ENCODE assay signal across 31 cellular contexts in genomic region chr3:173008978-173009377, GRCh38.
"Had no signal": no experiment of that assay in that cellular context is flagged by ENCODE, and none has a peak within 500 bp of the region (broad histone marks: within the 10 kb centered on the region; RNA-seq: fewer than 3 reads in every experiment).

No MANE protein-coding gene starts in this region.

- H3K27me3 ChIP-seq: brain microvascular endothelial cell, SJCRH30 had no signal

- H3K27me3 Mint-ChIP-seq: activated CD4-positive, alpha-beta T cell treated with anti-CD3 and anti-CD28 coated beads, Interleukin-2, amount 10 ng/mL, durations not matched to agents 24 days and 14 days; activated CD8-positive, alpha-beta T cell treated with anti-CD3 and anti-CD28 coated beads for 36 hours; activated T-helper 17 cell treated with anti-CD3 and anti-CD28 coated beads, Interleukin-2, amount 50 U/mL, for 72 hours had no signal

- H3K9me3 ChIP-seq: MG63, SJCRH30 had no signal

- H3K27ac ChIP-seq: brain microvascular endothelial cell, SJCRH30, SK-N-MC, WERI-Rb-1 had no signal

- H3K9me3 Mint-ChIP-seq: activated CD4-positive, alpha-beta T cell treated with anti-CD3 and anti-CD28 coated beads, Interleukin-2, amount 10 ng/mL, durations not matched to agents 24 days and 14 days; activated CD8-positive, alpha-beta T cell treated with anti-CD3 and anti-CD28 coated beads for 36 hours; activated naive CD8-positive, alpha-beta T cell treated with anti-CD3 and anti-CD28 coated beads for 36 hours; activated T-cell treated with anti-CD3 and anti-CD28 coated beads, Interleukin-2, amount 50 U/mL, for 72 hours; activated T-helper 17 cell treated with anti-CD3 and anti-CD28 coated beads, Interleukin-2, amount 50 U/mL, for 72 hours had no signal

- H3K27ac Mint-ChIP-seq: activated CD4-positive, alpha-beta T cell treated with anti-CD3 and anti-CD28 coated beads, Interleukin-2, amount 10 ng/mL, durations not matched to agents 24 days and 14 days; activated CD8-positive, alpha-beta T cell treated with anti-CD3 and anti-CD28 coated beads for 36 hours; activated naive CD8-positive, alpha-beta T cell treated with anti-CD3 and anti-CD28 coated beads for 36 hours; activated T-cell treated with anti-CD3 and anti-CD28 coated beads, Interleukin-2, amount 50 U/mL, for 72 hours; activated T-helper 17 cell treated with anti-CD3 and anti-CD28 coated beads, Interleukin-2, amount 50 U/mL, for 72 hours had no signal

- ATAC-seq: activated CD8-positive, alpha-beta T cell treated with anti-CD3 and anti-CD28 coated beads for 36 hours; activated T-cell treated with anti-CD3 and anti-CD28 coated beads, Interleukin-2, amount 50 U/mL, for 72 hours had no signal

- H3K4me1 ChIP-seq: SJCRH30 had no signal

- H3K4me1 Mint-ChIP-seq: activated CD4-positive, alpha-beta T cell treated with anti-CD3 and anti-CD28 coated beads, Interleukin-2, amount 10 ng/mL, durations not matched to agents 24 days and 14 days; activated naive CD8-positive, alpha-beta T cell treated with anti-CD3 and anti-CD28 coated beads for 36 hours; activated T-helper 17 cell treated with anti-CD3 and anti-CD28 coated beads, Interleukin-2, amount 50 U/mL, for 72 hours had no signal

- DNase-seq: activated CD4-positive, alpha-beta T cell treated with anti-CD3 and anti-CD28 coated beads, Interleukin-2, amount 10 ng/mL, durations not matched to agents 24 days and 14 days; activated CD4-positive, alpha-beta T cell treated with anti-CD3 and anti-CD28 coated beads, Interleukin-2, amount 50 U/mL, for 4 hours; activated CD8-positive, alpha-beta T cell treated with anti-CD3 and anti-CD28 coated beads for 36 hours; activated effector memory CD4-positive, alpha-beta T cell treated with anti-CD3 and anti-CD28 coated beads, Interleukin-2, amount 50 U/mL, for 16 hours; activated naive CD4-positive, alpha-beta T cell; activated naive CD4-positive, alpha-beta T cell treated with anti-CD3 and anti-CD28 coated beads, Interleukin-2, amount 50 U/mL, for 16 hours; activated naive CD8-positive, alpha-beta T cell treated with anti-CD3 and anti-CD28 coated beads for 36 hours; activated T-cell treated with anti-CD3 and anti-CD28 coated beads, Interleukin-2, amount 50 U/mL, for 1 hour; activated T-cell treated with anti-CD3 and anti-CD28 coated beads, Interleukin-2, amount 50 U/mL, for 72 hours; amniotic stem cell; aorta; brain microvascular endothelial cell; central memory CD4-positive, alpha-beta T cell; Kasumi-1; MG63; NCI-H1048; NCI-H1105 treated with DMSO at 0.1 percent for 48 hours; NCI-H1436; NCI-H1694; NCI-H1930; NCI-H2171 treated with DMSO at 0.1 percent for 48 hours; NCI-H345; NCI-H524 treated with DMSO at 0.1 percent for 48 hours; NCI-H748 treated with DMSO at 0.1 percent for 48 hours; NK-92 treated with Interleukin-12 subunit alpha and Interleukin-12 subunit beta, amount 100 ng/mL, for 24 hours; Right ventricle myocardium superior; SJCRH30; T1000; WERI-Rb-1 had no signal

- H3K36me3 Mint-ChIP-seq: activated naive CD8-positive, alpha-beta T cell treated with anti-CD3 and anti-CD28 coated beads for 36 hours had no signal

- H3K4me3 ChIP-seq: MG63, SJCRH30, SK-N-MC had no signal

- H3K4me3 Mint-ChIP-seq: activated CD4-positive, alpha-beta T cell treated with anti-CD3 and anti-CD28 coated beads, Interleukin-2, amount 10 ng/mL, durations not matched to agents 24 days and 14 days; activated CD8-positive, alpha-beta T cell treated with anti-CD3 and anti-CD28 coated beads for 36 hours; activated naive CD8-positive, alpha-beta T cell treated with anti-CD3 and anti-CD28 coated beads for 36 hours; activated T-cell treated with anti-CD3 and anti-CD28 coated beads, Interleukin-2, amount 50 U/mL, for 72 hours; activated T-helper 17 cell treated with anti-CD3 and anti-CD28 coated beads, Interleukin-2, amount 50 U/mL, for 72 hours had no signal

- H3K36me3 ChIP-seq: brain microvascular endothelial cell, MG63, SJCRH30, WERI-Rb-1 had no signal
